ENCODE assay signal across 8 cellular contexts in genomic region chr1:157163273-157164127, GRCh38. TPM values are rescaled to one million over a fixed set of nuclear protein-coding genes. Genes with fewer than 3 reads are reported as not detected.
DNase-seq lines count a peak whose midpoint lies in the region; ATAC-seq and TF ChIP-seq lines count a peak whose summit lies in the region.

No MANE protein-coding gene starts in this region.

- H3K9ac ChIP-seq in Karpas-422 (ENCODE audit: low read length) = no peak overlapping the region

- no peak for TF ChIP-seq EP300 in upper lobe of left lung (IDR thresholded peaks at IDR 0.05)

- no peak overlapping the region for H3K4me2 ChIP-seq in Karpas-422 (ENCODE audit: low read depth, low read length, poor library complexity, severe bottlenecking)

- peaks cover 5% of the 10 kb centered on the region for H3K4me1 Mint-ChIP-seq in glutamatergic neuron (ENCODE audit: low read depth, unreplicated experiment)

- H3K9me3 ChIP-seq in Karpas-422 (ENCODE audit: low read length) (no peaks in the 10 kb centered on the region), upper lobe of left lung (no peaks in the 10 kb centered on the region)

- H3K27ac ChIP-seq in Karpas-422 (ENCODE audit: low read length) (no peak overlapping the region), upper lobe of left lung (no peak overlapping the region)

- WGBS in upper lobe of left lung, 2 donors = 11 to 21% methylated on average over 19 to 21 of the region's 21 CpGs

- peak; percentile 61 for DNase-seq in EL
- peak; percentile 86 for DNase-seq in Karpas-422
- peak; percentile 31 for DNase-seq in SHP77 treated with DMSO at 0.1 percent for 48 hours (lab: John Stamatoyannopoulos, UW)
- DNase-seq in activated effector memory CD4-positive, alpha-beta T cell treated with anti-CD3 and anti-CD28 coated beads, Interleukin-2, amount 50 U/mL, for 16 hours = peak; percentile 90
- peak; percentile 90 for DNase-seq in glutamatergic neuron
- peak; percentile 44 for DNase-seq in pons (ENCODE audit: low spot score)
- DNase-seq in upper lobe of left lung = peak in 1 of 2 donors; percentile 56

- no peak overlapping the region for H2AFZ ChIP-seq in Karpas-422 (ENCODE audit: low read length)

- no peak for TF ChIP-seq POLR2A in upper lobe of left lung (IDR thresholded peaks at IDR 0.05)

- H3K4me1 ChIP-seq in Karpas-422 (ENCODE audit: low read length) = peaks cover 7% of the 10 kb centered on the region
- peaks cover 0 to 4% (median 0%) of the 10 kb centered on the region in 4 donors for H3K4me1 ChIP-seq in upper lobe of left lung

- no peaks in the 10 kb centered on the region for H3K79me2 ChIP-seq in Karpas-422 (ENCODE audit: low read length)

- H3K9me3 Mint-ChIP-seq in glutamatergic neuron (ENCODE audit: unreplicated experiment) = peaks cover 4% of the 10 kb centered on the region

- no peaks in the 10 kb centered on the region for H3K9me2 ChIP-seq in Karpas-422 (replicated peaks; ENCODE audit: insufficient read depth, low read length)

- ATAC-seq in upper lobe of left lung (ENCODE audit: low FRiP score in 2 of 2) (peak; percentile 73 to 80), GM21619 (IDR thresholded peaks at IDR 0.05; ENCODE audit: unreplicated experiment) (no peak)

- H3K27ac Mint-ChIP-seq in glutamatergic neuron (ENCODE audit: unreplicated experiment) = peak overlapping the region; percentile 62

- H3K27me3 ChIP-seq in Karpas-422 (ENCODE audit: low read length) (no peaks in the 10 kb centered on the region), upper lobe of left lung (no peaks in the 10 kb centered on the region)

- H3K4me3 ChIP-seq in Karpas-422 (ENCODE audit: low read length) (no peak overlapping the region), upper lobe of left lung (no peak overlapping the region)

- H3K27me3 Mint-ChIP-seq in glutamatergic neuron (ENCODE audit: unreplicated experiment) = peaks cover 4% of the 10 kb centered on the region

- no peak overlapping the region for H3K4me3 Mint-ChIP-seq in glutamatergic neuron (ENCODE audit: unreplicated experiment)

- H4K20me1 ChIP-seq in Karpas-422 (ENCODE audit: insufficient read depth, low read depth, low read length) = no peaks in the 10 kb centered on the region

- H3K36me3 Mint-ChIP-seq in glutamatergic neuron (ENCODE audit: unreplicated experiment) = no peaks in the 10 kb centered on the region

- no peaks in the 10 kb centered on the region for H3K36me3 ChIP-seq in Karpas-422 (ENCODE audit: insufficient read depth, low read length)
- no peaks in the 10 kb centered on the region for H3K36me3 ChIP-seq in upper lobe of left lung

- TF ChIP-seq CTCF in glutamatergic neuron (IDR thresholded peaks at IDR 0.05; ENCODE audit: partially characterized antibody, unreplicated experiment) (peak; percentile 90), upper lobe of left lung (IDR thresholded peaks at IDR 0.05) (peak; percentile 68 to 89 (median 81))

RNA-seq across cellular contexts. Expression of gene ETV3, which starts 25.3 kb away (rescaled TPM):
- total RNA-seq in Karpas-422 (2014; rRNA removed; shearing (Covaris generic); ENCODE audit: low replicate concordance) = 11.9 and 12.3 TPM in 2 replicates
- total RNA-seq in glutamatergic neuron (ENCODE audit: unreplicated experiment) = 39.0 TPM
- 10 to 100 TPM; 14.7 to 34.8 (median 27.6) TPM for total RNA-seq in upper lobe of left lung
